ENCODE assay signal across 16 cellular contexts in the genomic region with DNA sequence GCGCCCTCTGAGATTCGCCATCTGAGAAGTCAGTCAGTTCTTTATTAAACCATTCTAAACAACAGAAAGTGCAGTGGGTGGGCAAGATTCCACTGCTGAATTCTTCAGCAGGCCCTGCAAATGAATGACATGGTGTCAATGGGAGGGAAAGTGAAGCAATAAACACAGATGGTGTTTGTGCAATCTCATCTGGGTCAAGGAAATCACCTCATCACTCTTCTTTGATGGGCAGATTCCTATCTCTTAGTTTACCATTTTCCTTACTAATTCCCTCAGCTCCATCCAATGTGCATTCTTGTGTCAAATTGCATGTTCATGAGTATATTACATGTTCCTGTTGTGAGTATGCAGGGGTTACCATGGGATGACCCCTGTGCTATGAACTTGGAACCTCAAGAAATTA.
DNase-seq lines count a peak whose midpoint lies in the region; ATAC-seq and TF ChIP-seq lines count a peak whose summit lies in the region.
"Had no signal": no experiment of that assay in that cellular context is flagged by ENCODE, and none has a peak within 500 bp of the region (broad histone marks: within the 10 kb centered on the region; RNA-seq: fewer than 3 reads in every experiment).

No MANE protein-coding gene starts in this region.

- whole genome bisulfite sequencing in stomach, 5 donors: 75 to 91% (median 88%) methylated on average over 2 of the region's 2 CpGs
- 87 to 99% (median 98%) methylated on average over 2 of the region's 2 CpGs for WGBS in ovary, 3 donors

- TF ChIP-seq CTCF in stomach (IDR thresholded peaks at IDR 0.05) (no peak), ovary (IDR thresholded peaks at IDR 0.05) (no peak)

- H3K4me1 ChIP-seq in stomach (peaks cover 0 to 38% (median 20%) of the 10 kb centered on the region in 4 donors), ovary (ENCODE audit: insufficient read depth) (peaks cover 17% of the 10 kb centered on the region)

- peak overlapping the region in 4 of 5 donors; percentile 64 to 85 (median 74) for H3K27ac ChIP-seq in stomach
- no peak overlapping the region for H3K27ac ChIP-seq in ovary
- H3K27ac ChIP-seq: 22Rv1 had no signal

- H3K9me3 Mint-ChIP-seq in activated naive CD8-positive, alpha-beta T cell treated with anti-CD3 and anti-CD28 coated beads, Interleukin-2, amount 50 U/mL, for 24 hours: no peaks in the 10 kb centered on the region
- H3K9me3 Mint-ChIP-seq in activated T-cell treated with anti-CD3 and anti-CD28 coated beads, Interleukin-2, amount 50 U/mL, for 4 hours: no peaks in the 10 kb centered on the region
- H3K9me3 Mint-ChIP-seq: activated naive CD8-positive, alpha-beta T cell treated with anti-CD3 and anti-CD28 coated beads, Interleukin-2, amount 10 ng/mL, durations not matched to agents 7 days and 5 days; T-helper 1 cell treated with Interleukin-12 subunit alpha and Interleukin-12 subunit beta and Interleukin-4 antibody, amounts not matched to agents 30 μg/mL and 1 μg/mL, for 36 hours had no signal

- peak; percentile 5 for ATAC-seq in left lobe of liver
- ATAC-seq in activated naive CD8-positive, alpha-beta T cell treated with anti-CD3 and anti-CD28 coated beads, Interleukin-2, amount 50 U/mL, for 24 hours: no peak
- ATAC-seq in activated T-cell treated with anti-CD3 and anti-CD28 coated beads, Interleukin-2, amount 50 U/mL, for 4 hours: no peak
- ATAC-seq: stimulated activated naive CD8-positive, alpha-beta T cell treated with anti-CD3 and anti-CD28 coated beads, Interleukin-15, Interleukin-2, amounts not matched to agents 100 U/mL and 50 U/mL, for 24 hours had no signal

- H3K36me3 ChIP-seq in stomach (no peaks in the 10 kb centered on the region), ovary (no peaks in the 10 kb centered on the region)

- no peaks in the 10 kb centered on the region for H3K4me1 Mint-ChIP-seq in activated naive CD8-positive, alpha-beta T cell treated with anti-CD3 and anti-CD28 coated beads, Interleukin-2, amount 50 U/mL, for 24 hours
- no peaks in the 10 kb centered on the region for H3K4me1 Mint-ChIP-seq in activated T-cell treated with anti-CD3 and anti-CD28 coated beads, Interleukin-2, amount 50 U/mL, for 4 hours (ENCODE audit: low read depth)

- H3K4me3 ChIP-seq in stomach (no peak overlapping the region), ovary (no peak overlapping the region)

- H3K27ac Mint-ChIP-seq in activated naive CD8-positive, alpha-beta T cell treated with anti-CD3 and anti-CD28 coated beads, Interleukin-2, amount 50 U/mL, for 24 hours: no peak overlapping the region
- H3K27ac Mint-ChIP-seq: activated naive CD8-positive, alpha-beta T cell treated with anti-CD3 and anti-CD28 coated beads, Interleukin-2, amount 10 ng/mL, durations not matched to agents 7 days and 5 days; T-helper 1 cell treated with Interleukin-12 subunit alpha and Interleukin-12 subunit beta and Interleukin-4 antibody, amounts not matched to agents 30 μg/mL and 1 μg/mL, for 36 hours had no signal

- TF ChIP-seq EP300 in stomach (IDR thresholded peaks at IDR 0.05) (no peak), ovary (IDR thresholded peaks at IDR 0.05) (no peak)

- no peak for TF ChIP-seq POLR2A in stomach (IDR thresholded peaks at IDR 0.05)
- TF ChIP-seq POLR2A in ovary (IDR thresholded peaks at IDR 0.05): no peak

- H3K9me3 ChIP-seq in stomach (no peaks in the 10 kb centered on the region), ovary (no peaks in the 10 kb centered on the region)

- DNase-seq in NCI-H82 (lab: John Stamatoyannopoulos, UW) (peak; percentile 21), NCI-H82 treated with DMSO at 0.1 percent for 48 hours (lab: John Stamatoyannopoulos, UW; ENCODE audit: unreplicated experiment) (no peak), amniotic epithelial cell (ENCODE audit: low read depth) (peak; percentile 99), left lobe of liver (ENCODE audit: low spot score) (no peak), stomach (no peak), ovary (no peak)
- no peak for DNase-seq in activated naive CD8-positive, alpha-beta T cell treated with anti-CD3 and anti-CD28 coated beads, Interleukin-2, amount 50 U/mL, for 24 hours
- DNase-seq in activated T-cell treated with anti-CD3 and anti-CD28 coated beads, Interleukin-2, amount 50 U/mL, for 4 hours: no peak
- DNase-seq: activated naive CD8-positive, alpha-beta T cell treated with anti-CD3 and anti-CD28 coated beads, Interleukin-2, amount 10 ng/mL, durations not matched to agents 7 days and 5 days; DMS79; effector CD4-positive, alpha-beta T cell; NCI-H1048; NCI-H69; stimulated activated naive CD8-positive, alpha-beta T cell treated with anti-CD3 and anti-CD28 coated beads, Interleukin-15, Interleukin-2, amounts not matched to agents 100 U/mL and 50 U/mL, for 24 hours had no signal

- peaks cover 20% of the 10 kb centered on the region for H3K27me3 Mint-ChIP-seq in activated naive CD8-positive, alpha-beta T cell treated with anti-CD3 and anti-CD28 coated beads, Interleukin-2, amount 50 U/mL, for 24 hours
- H3K27me3 Mint-ChIP-seq in activated T-cell treated with anti-CD3 and anti-CD28 coated beads, Interleukin-2, amount 50 U/mL, for 4 hours (ENCODE audit: low read depth): peaks cover 24% of the 10 kb centered on the region

- intact Hi-C loops in stomach (cut with DNase I; ENCODE audit: low total_unique reads): no loop called here
- intact Hi-C loops in ovary (cut with DNase I): no loop called here

- no peaks in the 10 kb centered on the region for H3K36me3 Mint-ChIP-seq in activated naive CD8-positive, alpha-beta T cell treated with anti-CD3 and anti-CD28 coated beads, Interleukin-2, amount 50 U/mL, for 24 hours (ENCODE audit: low read depth)
- no peaks in the 10 kb centered on the region for H3K36me3 Mint-ChIP-seq in activated T-cell treated with anti-CD3 and anti-CD28 coated beads, Interleukin-2, amount 50 U/mL, for 4 hours (ENCODE audit: insufficient read depth)
- H3K36me3 Mint-ChIP-seq: activated naive CD8-positive, alpha-beta T cell treated with anti-CD3 and anti-CD28 coated beads, Interleukin-2, amount 10 ng/mL, durations not matched to agents 7 days and 5 days had no signal

- H3K27me3 ChIP-seq in stomach (no peaks in the 10 kb centered on the region), ovary (no peaks in the 10 kb centered on the region)

- no peak overlapping the region for H3K4me3 Mint-ChIP-seq in activated naive CD8-positive, alpha-beta T cell treated with anti-CD3 and anti-CD28 coated beads, Interleukin-2, amount 50 U/mL, for 24 hours
- no peak overlapping the region for H3K4me3 Mint-ChIP-seq in activated T-cell treated with anti-CD3 and anti-CD28 coated beads, Interleukin-2, amount 50 U/mL, for 4 hours
- H3K4me3 Mint-ChIP-seq: activated naive CD8-positive, alpha-beta T cell treated with anti-CD3 and anti-CD28 coated beads, Interleukin-2, amount 10 ng/mL, durations not matched to agents 7 days and 5 days; T-helper 1 cell treated with Interleukin-12 subunit alpha and Interleukin-12 subunit beta and Interleukin-4 antibody, amounts not matched to agents 30 μg/mL and 1 μg/mL, for 36 hours had no signal

Comparison
In these comparisons a context has a peak if more than half of its experiments do, and no peak if none do; other contexts are left out.
1. DNase-seq: peak in NCI-H82 (single experiment) and amniotic epithelial cell (single experiment); none in NCI-H82 treated with DMSO at 0.1 percent for 48 hours (single experiment), left lobe of liver (single experiment), stomach (single experiment), activated naive CD8-positive, alpha-beta T cell treated with anti-CD3 and anti-CD28 coated beads, Interleukin-2, amount 50 U/mL, for 24 hours (single experiment), activated T-cell treated with anti-CD3 and anti-CD28 coated beads, Interleukin-2, amount 50 U/mL, for 4 hours (single experiment) and ovary (0 of 5).
2. H3K27ac ChIP-seq: peak in stomach (4 of 5); none in ovary (0 of 2).